4 cellular contexts compared by ENCODE assay signal in the genomic region with DNA sequence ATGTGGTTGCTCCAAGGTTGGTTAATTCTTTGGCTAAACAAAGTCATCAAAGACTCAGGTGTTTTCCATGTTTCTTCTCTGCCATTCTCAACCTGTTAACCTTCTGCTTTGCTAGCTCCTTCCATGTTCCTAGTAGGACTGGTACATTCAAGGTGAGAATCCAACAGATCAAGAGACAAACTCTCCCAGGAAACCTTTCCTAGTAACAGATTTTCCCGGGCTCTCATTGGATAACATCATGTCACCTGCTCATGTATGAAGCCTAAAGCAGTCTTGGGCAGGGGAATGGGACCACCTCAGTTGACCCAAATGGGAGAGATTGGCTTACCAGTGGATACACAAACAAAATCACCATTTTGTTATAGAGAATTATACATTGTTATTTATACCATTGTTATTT. TPM values are rescaled to one million over a fixed set of nuclear protein-coding genes. Genes with fewer than 3 reads are reported as not detected.
"Had no signal": no experiment of that assay in that cellular context is flagged by ENCODE, and none has a peak within 500 bp of the region (broad histone marks: within the 10 kb centered on the region; RNA-seq: fewer than 3 reads in every experiment).

No MANE protein-coding gene starts in this region.

- H3K4me3 ChIP-seq: GM12878 had no signal

- ATAC-seq: GM12878 had no signal

- DNase-seq: GDM1, GF-D8 had no signal

RNA-seq across cellular contexts. Expression of gene SEMA6D, which starts 14.9 kb away (rescaled TPM):
- total RNA-seq: G401 had no signal
